In genomic region chr3:159987291-159987711, GRCh38 we compare ENCODE assay signal across 9 cellular contexts. TPM values are rescaled to one million over a fixed set of nuclear protein-coding genes. Genes with fewer than 3 reads are reported as not detected.
DNase-seq lines count a peak whose midpoint lies in the region; ATAC-seq and TF ChIP-seq lines count a peak whose summit lies in the region.
"Had no signal": no experiment of that assay in that cellular context is flagged by ENCODE, and none has a peak within 500 bp of the region (broad histone marks: within the 10 kb centered on the region; RNA-seq: fewer than 3 reads in every experiment).

No MANE protein-coding gene starts in this region.

- H3K4me1 ChIP-seq in Caco-2, result peaks cover 4% of the 10 kb centered on the region

- CTCF ChIA-PET in CD4-positive, alpha-beta T cell (lab: Charles Lee), result interaction anchor here (1.6 kb wide), 1 partner anchor 19 kb away, joined by 6 read pairs; no protein-coding TSS in a partner anchor
- CTCF ChIA-PET in Caco-2 (lab: Charles Lee), result interaction anchor here (0.7 to 4.1 kb wide), 3 partner anchors 9 to 203 kb away, joined by 3 to 28 read pairs (median 4); no protein-coding TSS in a partner anchor

- TF ChIP-seq CTCF in CD4-positive, alpha-beta T cell (IDR thresholded peaks at IDR 0.05), result no peak
- peak in 1 of 2 experiments; percentile 20 for TF ChIP-seq CTCF in Caco-2 (IDR thresholded peaks at IDR 0.05; ENCODE audit: insufficient read depth in 1 of 2, low read depth in 1 of 2, low read length in 1 of 2, severe bottlenecking in 1 of 2, unreplicated experiment in 1 of 2)

- no peak for DNase-seq in CD4-positive, alpha-beta T cell
- DNase-seq in RPMI7951 (ENCODE audit: low read depth), result peak; percentile 66
- peak; percentile 48 for DNase-seq in glomerular visceral epithelial cell (ENCODE audit: extremely low spot score)
- DNase-seq in NCI-H1105 treated with DMSO at 0.1 percent for 48 hours (lab: John Stamatoyannopoulos, UW), result no peak
- no peak for DNase-seq in Right ventricle myocardium superior
- no peak for DNase-seq in ACHN
- no peak for DNase-seq in Caco-2
- DNase-seq: activated CD8-positive, alpha-beta memory T cell treated with anti-CD3 and anti-CD28 coated beads, Interleukin-2, amount 50 U/mL, for 48 hours had no signal

- no peaks in the 10 kb centered on the region for H3K27me3 ChIP-seq in CD4-positive, alpha-beta T cell (ENCODE audit: control insufficient read depth, insufficient read depth, low read length)
- H3K27me3 ChIP-seq in Caco-2 (replicated peaks; ENCODE audit: control insufficient read depth, insufficient read depth, low read length), result no peaks in the 10 kb centered on the region

- no peak overlapping the region for H3K27ac ChIP-seq in CD4-positive, alpha-beta T cell (ENCODE audit: low read depth, low read length)

- H3K4me3 Mint-ChIP-seq in CD4-positive, alpha-beta T cell, result peak overlapping the region; percentile 87
- H3K4me3 Mint-ChIP-seq in Caco-2 (ENCODE audit: unreplicated experiment), result no peak overlapping the region

- H3K4me1 Mint-ChIP-seq in CD4-positive, alpha-beta T cell (ENCODE audit: low read depth), result peaks cover 11% of the 10 kb centered on the region
- peaks cover 12% of the 10 kb centered on the region for H3K4me1 Mint-ChIP-seq in Caco-2 (ENCODE audit: low read depth, unreplicated experiment)

- in situ Hi-C loops in ACHN (cut with HindIII; ENCODE audit: low pct_ligation_motif_present, low pct_unique_long_range_greater_than_20kb, low sequenced_read_pairs), result no loop called here

- no peak overlapping the region for H3K27ac Mint-ChIP-seq in CD4-positive, alpha-beta T cell
- H3K27ac Mint-ChIP-seq in Caco-2 (ENCODE audit: unreplicated experiment), result no peak overlapping the region

- no peaks in the 10 kb centered on the region for H3K36me3 Mint-ChIP-seq in CD4-positive, alpha-beta T cell (ENCODE audit: low read depth)
- H3K36me3 Mint-ChIP-seq in Caco-2 (ENCODE audit: insufficient read depth, unreplicated experiment), result no peaks in the 10 kb centered on the region

- intact Hi-C loops in CD4-positive, alpha-beta T cell (cut with DNase I, micrococcal nuclease), result no loop called here
- intact Hi-C loops in Right ventricle myocardium superior (cut with DNase I) (no loop called here), Caco-2 (cut with micrococcal nuclease; ENCODE audit: unreplicated experiment) (loop anchor here (5.0 kb wide), 2 partner anchors 100 to 500 kb away; no protein-coding TSS in a partner anchor)

- H3K4me3 ChIP-seq in Caco-2 (ENCODE audit: low read depth, low read length), result no peak overlapping the region

- H3K9me3 Mint-ChIP-seq in CD4-positive, alpha-beta T cell, result no peaks in the 10 kb centered on the region
- H3K9me3 Mint-ChIP-seq in Caco-2 (ENCODE audit: unreplicated experiment), result peaks cover 9% of the 10 kb centered on the region

- POLR2A ChIA-PET in CD4-positive, alpha-beta T cell (lab: Charles Lee), result no interaction called here
- POLR2A ChIA-PET in Caco-2 (lab: Charles Lee), result no interaction called here

- BruUV-seq in Caco-2 (replicated peaks; lab: Mats Ljungman, UMichigan), result no TSS peak

- no peaks in the 10 kb centered on the region for H3K27me3 Mint-ChIP-seq in CD4-positive, alpha-beta T cell
- no peaks in the 10 kb centered on the region for H3K27me3 Mint-ChIP-seq in Caco-2 (ENCODE audit: insufficient read depth, unreplicated experiment)

- no peaks in the 10 kb centered on the region for H3K9me3 ChIP-seq in CD4-positive, alpha-beta T cell (ENCODE audit: control insufficient read depth, low read length)
- H3K9me3 ChIP-seq in Caco-2, result 0 out of 2 replicates have a peak, but pooled peaks cover 5% of the 10 kb centered on the region

- H3K36me3 ChIP-seq in Caco-2 (ENCODE audit: control insufficient read depth, insufficient read depth, low read length), result no peaks in the 10 kb centered on the region

- ATAC-seq in CD4-positive, alpha-beta T cell (ENCODE audit: poor library complexity), result no peak
- peak; percentile 46 for ATAC-seq in GM18868 (IDR thresholded peaks at IDR 0.05; ENCODE audit: unreplicated experiment)
- no peak for ATAC-seq in Right ventricle myocardium superior (ENCODE audit: poor library complexity)

RNA-seq across cellular contexts. Expression of gene IL12A, which starts 1.3 kb away (rescaled TPM):
- 1 to 10 TPM in 1 of 2 experiments, under 1 TPM in 1; 0.93 to 1.0 TPM for total RNA-seq in CD4-positive, alpha-beta T cell
- total RNA-seq in RPMI7951 (2014; rRNA removed; shearing (Covaris generic)), result 0.49 and 0.72 TPM in 2 replicates
- total RNA-seq in Right ventricle myocardium superior (0.91 TPM), Caco-2 (2022) (0.60 and 0.95 TPM in 2 replicates)

Comparison
In these comparisons a context has a peak if more than half of its experiments do, and no peak if none do; other contexts are left out.
1. DNase-seq: peak in RPMI7951 (single experiment) and glomerular visceral epithelial cell (single experiment); none in CD4-positive, alpha-beta T cell (0 of 10), NCI-H1105 treated with DMSO at 0.1 percent for 48 hours (single experiment), Right ventricle myocardium superior (single experiment), ACHN (single experiment) and Caco-2 (0 of 2).